Comparison of ENCODE assay signal across 12 cellular contexts in the genomic region with DNA sequence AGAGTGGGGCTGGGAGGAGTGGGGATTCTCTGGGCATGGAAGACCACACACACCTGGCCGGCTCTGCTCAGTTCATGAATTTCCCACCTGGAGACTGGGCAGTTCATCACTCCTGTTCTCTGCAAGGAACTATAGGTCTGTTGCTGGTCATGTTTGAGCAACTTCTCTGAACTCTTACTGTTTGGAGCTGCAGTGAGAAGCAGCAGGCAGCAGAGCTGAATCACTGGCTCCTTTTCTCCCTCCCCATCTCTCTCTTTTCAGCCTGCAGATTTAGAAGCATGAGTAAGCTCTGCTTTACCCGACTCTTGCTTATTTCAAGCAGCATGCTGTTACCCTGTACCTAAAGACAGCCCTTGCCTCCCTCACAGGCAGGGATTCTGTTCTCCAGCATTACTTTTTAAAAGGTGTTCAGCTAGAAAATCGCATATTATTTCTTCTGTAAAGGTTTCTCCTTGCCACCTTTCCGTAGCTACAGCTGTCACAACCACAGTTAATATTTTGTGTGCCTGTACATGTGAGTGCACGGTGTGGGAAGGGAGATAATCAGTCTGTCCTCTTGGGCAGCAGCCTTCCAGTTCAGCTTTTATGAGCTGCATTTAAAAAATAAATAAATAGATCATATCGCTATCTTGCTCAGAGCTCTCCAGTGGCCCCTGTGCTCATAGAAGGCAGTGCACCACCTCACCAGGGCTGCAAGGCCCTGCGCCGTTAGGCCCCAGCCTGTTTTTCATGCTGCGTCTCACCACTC.
DNase-seq lines count a peak whose midpoint lies in the region; TF ChIP-seq lines count a peak whose summit lies in the region.
"Had no signal": no experiment of that assay in that cellular context is flagged by ENCODE, and none has a peak within 500 bp of the region (broad histone marks: within the 10 kb centered on the region; RNA-seq: fewer than 3 reads in every experiment).

No MANE protein-coding gene starts in this region.

- no peaks in the 10 kb centered on the region for H3K4me1 Mint-ChIP-seq in activated naive CD4-positive, alpha-beta T cell treated with anti-CD3 and anti-CD28 coated beads, Interleukin-2, amount 10 ng/mL, durations not matched to agents 7 days and 5 days

- H3K23ac ChIP-seq in mesendoderm (ENCODE audit: low read length) = no peak overlapping the region

- H3K9me3 Mint-ChIP-seq in activated naive CD4-positive, alpha-beta T cell treated with anti-CD3 and anti-CD28 coated beads, Interleukin-2, amount 10 ng/mL, durations not matched to agents 7 days and 5 days = no peaks in the 10 kb centered on the region

- no peak overlapping the region for H3K27ac ChIP-seq in mesendoderm (ENCODE audit: low read depth, low read length)

- no peak overlapping the region for H3K4ac ChIP-seq in mesendoderm (ENCODE audit: low read depth, low read length)

- no peak overlapping the region for H2BK5ac ChIP-seq in mesendoderm (ENCODE audit: low read length)

- no peak overlapping the region for H2BK120ac ChIP-seq in mesendoderm (ENCODE audit: low read depth, low read length)

- H2BK15ac ChIP-seq in mesendoderm (replicated peaks; ENCODE audit: low read depth) = no peak overlapping the region

- H3K27me3 Mint-ChIP-seq in activated naive CD4-positive, alpha-beta T cell treated with anti-CD3 and anti-CD28 coated beads, Interleukin-2, amount 10 ng/mL, durations not matched to agents 7 days and 5 days = no peaks in the 10 kb centered on the region

- CTCF ChIA-PET in activated naive CD4-positive, alpha-beta T cell treated with anti-CD3 and anti-CD28 coated beads, Interleukin-2, amount 10 ng/mL, durations not matched to agents 7 days and 5 days (lab: Charles Lee) = no interaction called here

- H3K9ac ChIP-seq in mesendoderm (ENCODE audit: low read length) = no peak overlapping the region

- no peak overlapping the region for H3K4me3 ChIP-seq in cardiac fibroblast (replicated peaks in 1 of 2; ENCODE audit: low read depth in 2 of 2, low read length in 2 of 2)
- H3K4me3 ChIP-seq in mesendoderm (ENCODE audit: low read length) = no peak overlapping the region

- peak; percentile 29 for TF ChIP-seq CTCF in cardiac fibroblast (IDR thresholded peaks at IDR 0.05; ENCODE audit: low read depth, low read length)

- H3K4me1 ChIP-seq in mesendoderm (ENCODE audit: control insufficient read depth, low read depth, low read length) = no peaks in the 10 kb centered on the region

- no peaks in the 10 kb centered on the region for H3K36me3 Mint-ChIP-seq in activated naive CD4-positive, alpha-beta T cell treated with anti-CD3 and anti-CD28 coated beads, Interleukin-2, amount 10 ng/mL, durations not matched to agents 7 days and 5 days

- WGBS in mesendoderm (ENCODE audit: extremely low coverage, insufficient coverage, low lambda C conversion rate) = no CpG with 5 or more reads among the region's 9 CpGs

- H2AK5ac ChIP-seq in mesendoderm (ENCODE audit: low read length) = no peak overlapping the region

- H3K36me3 ChIP-seq in mesendoderm (ENCODE audit: control insufficient read depth, insufficient read depth, low read length) = no peaks in the 10 kb centered on the region

- no peak overlapping the region for H3K56ac ChIP-seq in mesendoderm (ENCODE audit: low read length)

- H3K27me3 ChIP-seq in mesendoderm (ENCODE audit: insufficient read depth, low read length, poor library complexity) = no peaks in the 10 kb centered on the region

- no peak overlapping the region for H3K4me2 ChIP-seq in mesendoderm (ENCODE audit: low read length)

- no peaks in the 10 kb centered on the region for H3K79me2 ChIP-seq in mesendoderm (ENCODE audit: control insufficient read depth, insufficient read depth, low read length)

- no peak overlapping the region for H4K5ac ChIP-seq in mesendoderm (ENCODE audit: low read length)

- DNase-seq in AG08396 (ENCODE audit: low spot score) (peak; percentile 54), HPDE6-E6E7 (ENCODE audit: extremely low spot score) (peak; percentile 34), cardiac fibroblast (ENCODE audit: low read depth in 2 of 2) (peak; percentile 33 to 76), mesendoderm (peak; percentile 39), SK-N-DZ (ENCODE audit: low spot score) (no peak), GM19238 (ENCODE audit: insufficient read length, low spot score) (no peak)
- no peak for DNase-seq in activated CD4-positive, alpha-beta T cell treated with anti-CD3 and anti-CD28 coated beads, Interleukin-2, amount 50 U/mL, for 4 hours
- no peak for DNase-seq in activated naive CD4-positive, alpha-beta T cell treated with anti-CD3 and anti-CD28 coated beads, Interleukin-2, amount 10 ng/mL, durations not matched to agents 7 days and 5 days
- DNase-seq: activated T-cell treated with anti-CD3 and anti-CD28 coated beads, Interleukin-2, amount 50 U/mL, for 48 hours; effector CD8-positive, alpha-beta T cell; NCI-H1048 had no signal

- no peak overlapping the region for H3K4me3 Mint-ChIP-seq in activated naive CD4-positive, alpha-beta T cell treated with anti-CD3 and anti-CD28 coated beads, Interleukin-2, amount 10 ng/mL, durations not matched to agents 7 days and 5 days
- H3K4me3 Mint-ChIP-seq: mesothelial cell of epicardium had no signal

- H4K8ac ChIP-seq in mesendoderm (ENCODE audit: low read depth, low read length) = no peak overlapping the region

- no peaks in the 10 kb centered on the region for H3K79me1 ChIP-seq in mesendoderm (ENCODE audit: low read length)

- no peak overlapping the region for H3K27ac Mint-ChIP-seq in activated naive CD4-positive, alpha-beta T cell treated with anti-CD3 and anti-CD28 coated beads, Interleukin-2, amount 10 ng/mL, durations not matched to agents 7 days and 5 days
- H3K27ac Mint-ChIP-seq: mesothelial cell of epicardium had no signal

- no peak overlapping the region for H3K18ac ChIP-seq in mesendoderm (ENCODE audit: low read length)

Comparison
In these comparisons a context has a peak if more than half of its experiments do, and no peak if none do; other contexts are left out.
1. DNase-seq: peak in AG08396 (single experiment), HPDE6-E6E7 (single experiment), cardiac fibroblast (2 of 2) and mesendoderm (single experiment); none in SK-N-DZ (single experiment), activated CD4-positive, alpha-beta T cell treated with anti-CD3 and anti-CD28 coated beads, Interleukin-2, amount 50 U/mL, for 4 hours (0 of 2), activated naive CD4-positive, alpha-beta T cell treated with anti-CD3 and anti-CD28 coated beads, Interleukin-2, amount 10 ng/mL, durations not matched to agents 7 days and 5 days (single experiment) and GM19238 (single experiment).